Comparison of ENCODE assay signal across 20 cellular contexts in genomic region chr2:42888321-42888720, GRCh38.
DNase-seq lines count a peak whose midpoint lies in the region; ATAC-seq lines count a peak whose summit lies in the region.
"Had no signal": no experiment of that assay in that cellular context is flagged by ENCODE, and none has a peak within 500 bp of the region (broad histone marks: within the 10 kb centered on the region; RNA-seq: fewer than 3 reads in every experiment).

No MANE protein-coding gene starts in this region.

- no peak overlapping the region for H3K9ac ChIP-seq in adipocyte (ENCODE audit: low read length)

- H3K9me3 ChIP-seq in adipocyte (ENCODE audit: control insufficient read depth, low read length): peaks cover 9% of the 10 kb centered on the region
- H3K9me3 ChIP-seq: HAP-1 had no signal

- no peak for ATAC-seq in GM18873 (IDR thresholded peaks at IDR 0.05; ENCODE audit: low FRiP score, unreplicated experiment)
- ATAC-seq: CD8-positive, alpha-beta T cell had no signal

- no peaks in the 10 kb centered on the region for H3K36me3 ChIP-seq in adipocyte (ENCODE audit: control insufficient read depth, insufficient read depth, low read length, severe bottlenecking)
- H3K36me3 ChIP-seq: HAP-1 had no signal

- H3K27me3 ChIP-seq in adipocyte (replicated peaks; ENCODE audit: control insufficient read depth, insufficient read depth, low read length): no peaks in the 10 kb centered on the region

- DNase-seq in GM03348 (ENCODE audit: low spot score): peak; percentile 60
- DNase-seq in adipocyte (ENCODE audit: low read depth): peak; percentile 15
- peak; percentile 53 for DNase-seq in fibroblast of peridontal ligament (ENCODE audit: extremely low read depth)
- DNase-seq in renal cortical epithelial cell (ENCODE audit: low read depth): peak; percentile 47
- no peak for DNase-seq in NCI-H446 (lab: John Stamatoyannopoulos, UW)
- DNase-seq in glomerular visceral epithelial cell (ENCODE audit: extremely low spot score): no peak
- no peak for DNase-seq in midbrain (lab: John Stamatoyannopoulos, UW)
- DNase-seq: AML-193; C1 segment of cervical spinal cord; CD8-positive, alpha-beta T cell; DMS153; Karpas-422; NCI-H1417; NCI-H1694 treated with DMSO at 0.1 percent for 48 hours; NCI-H446 treated with DMSO at 0.1 percent for 48 hours; NCI-H526 treated with DMSO at 0.1 percent for 48 hours; Right ventricle myocardium superior; SW 1271 had no signal

- H3K4me1 ChIP-seq in adipocyte (ENCODE audit: control insufficient read depth, insufficient read depth, low read length): no peaks in the 10 kb centered on the region
- H3K4me1 ChIP-seq: HAP-1 had no signal

- H3K4me3 ChIP-seq in adipocyte (ENCODE audit: low read length): no peak overlapping the region
- H3K4me3 ChIP-seq: HAP-1 had no signal

Comparison
In these comparisons a context has a peak if more than half of its experiments do, and no peak if none do; other contexts are left out.
1. DNase-seq: peak in GM03348 (single experiment), adipocyte (single experiment), fibroblast of peridontal ligament (single experiment) and renal cortical epithelial cell (single experiment); none in NCI-H446 (0 of 2), glomerular visceral epithelial cell (single experiment) and midbrain (single experiment).